Comparison of ENCODE assay signal across 28 cellular contexts in the genomic region with DNA sequence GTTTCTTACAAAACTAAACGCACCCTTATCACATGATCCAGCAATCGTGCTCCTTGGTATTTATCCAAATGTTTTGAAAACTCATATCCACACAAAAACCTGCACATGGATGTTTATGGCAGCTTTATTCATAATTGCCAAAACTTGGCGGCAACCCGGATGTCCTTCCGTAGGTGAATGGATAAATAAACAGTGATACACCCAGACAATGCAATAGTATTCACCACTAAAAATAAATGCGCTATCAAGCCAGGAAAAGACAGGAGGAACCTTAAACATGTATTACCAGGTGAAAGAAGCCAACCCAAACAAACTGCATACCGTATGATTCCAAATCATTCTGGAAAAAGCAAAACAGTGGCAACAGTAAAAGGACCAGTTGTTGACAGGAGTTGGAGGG. TPM values are rescaled to one million over a fixed set of nuclear protein-coding genes. Genes with fewer than 3 reads are reported as not detected.
DNase-seq lines count a peak whose midpoint lies in the region; ATAC-seq, FAIRE-seq and TF ChIP-seq lines count a peak whose summit lies in the region.
"Had no signal": no experiment of that assay in that cellular context is flagged by ENCODE, and none has a peak within 500 bp of the region (broad histone marks: within the 10 kb centered on the region; RNA-seq: fewer than 3 reads in every experiment).

No MANE protein-coding gene starts in this region.

- peaks cover 2 to 18% (median 5%) of the 10 kb centered on the region in 3 experiments for H3K36me3 ChIP-seq in naive thymus-derived CD4-positive, alpha-beta T cell (ENCODE audit: control insufficient read depth in 2 of 3, insufficient read depth in 3 of 3, low read length in 3 of 3)
- no peaks in the 10 kb centered on the region for H3K36me3 ChIP-seq in GM23338 (ENCODE audit: insufficient read depth)
- H3K36me3 ChIP-seq: breast epithelium, HAP-1, pancreas, right lobe of liver had no signal

- no peaks in the 10 kb centered on the region for H3K27me3 ChIP-seq in naive thymus-derived CD4-positive, alpha-beta T cell (ENCODE audit: control insufficient read depth in 2 of 2, insufficient read depth in 2 of 2, low read length in 2 of 2)
- H3K27me3 ChIP-seq in GM23338 (ENCODE audit: insufficient read depth): no peaks in the 10 kb centered on the region
- H3K27me3 ChIP-seq: BLaER1, breast epithelium, pancreas, right lobe of liver had no signal

- CTCF ChIA-PET in activated CD4-positive, alpha-beta T cell treated with anti-CD3 and anti-CD28 coated beads, Interleukin-2, amount 10 ng/mL, durations not matched to agents 7 days and 5 days (lab: Charles Lee): interaction anchor here (0.7 to 2.0 kb wide), 2 partner anchors 15 to 33 kb away, joined by 3 to 6 read pairs; no protein-coding TSS in a partner anchor
- CTCF ChIA-PET in naive thymus-derived CD4-positive, alpha-beta T cell (lab: Charles Lee): interaction anchor here (1.1 kb wide), 1 partner anchor 33 kb away, joined by 4 read pairs; no protein-coding TSS in a partner anchor

- no peak overlapping the region for H3K4me3 ChIP-seq in naive thymus-derived CD4-positive, alpha-beta T cell (ENCODE audit: low read length)
- H3K4me3 ChIP-seq in GM23338: no peak overlapping the region
- H3K4me3 ChIP-seq: BLaER1, breast epithelium, HAP-1, pancreas, right lobe of liver had no signal

- H3K4me2 ChIP-seq in GM23338: no peak overlapping the region
- H3K4me2 ChIP-seq: BLaER1 had no signal

- H3K27me3 Mint-ChIP-seq in activated CD4-positive, alpha-beta T cell treated with anti-CD3 and anti-CD28 coated beads, Interleukin-2, amount 10 ng/mL, durations not matched to agents 24 days and 14 days: no peaks in the 10 kb centered on the region
- no peaks in the 10 kb centered on the region for H3K27me3 Mint-ChIP-seq in activated CD4-positive, alpha-beta T cell treated with anti-CD3 and anti-CD28 coated beads, Interleukin-2, amount 10 ng/mL, durations not matched to agents 7 days and 5 days
- no peaks in the 10 kb centered on the region for H3K27me3 Mint-ChIP-seq in activated T-helper 1 cell treated with anti-CD3 and anti-CD28 coated beads, Interleukin-12 subunit alpha, Interleukin-12 subunit beta, Interleukin-2, Interleukin-4 antibody, amounts not matched to agents 30 ng/mL and 10 ng/mL and 1 ng/mL, durations not matched to agents 14 hours and 24 hours and 36 hours (ENCODE audit: insufficient read depth)
- H3K27me3 Mint-ChIP-seq in naive thymus-derived CD4-positive, alpha-beta T cell: no peaks in the 10 kb centered on the region
- peaks cover 20% of the 10 kb centered on the region for H3K27me3 Mint-ChIP-seq in GM23338 (ENCODE audit: insufficient read depth, low read depth, poor library complexity)
- H3K27me3 Mint-ChIP-seq: activated CD8-positive, alpha-beta memory T cell treated with anti-CD3 and anti-CD28 coated beads, Interleukin-2, amount 10 ng/mL, durations not matched to agents 7 days and 5 days had no signal

- H3K4me1 ChIP-seq in naive thymus-derived CD4-positive, alpha-beta T cell (ENCODE audit: control insufficient read depth in 2 of 2, insufficient read depth in 2 of 2, low read length in 2 of 2): peaks cover 16 to 50% of the 10 kb centered on the region in 2 donors
- peaks cover 16% of the 10 kb centered on the region for H3K4me1 ChIP-seq in GM23338 (ENCODE audit: insufficient read depth)
- H3K4me1 ChIP-seq: breast epithelium, HAP-1 had no signal

- no peak overlapping the region for H3K27ac ChIP-seq in naive thymus-derived CD4-positive, alpha-beta T cell (ENCODE audit: low read depth, low read length)
- H3K27ac ChIP-seq in GM23338 (ENCODE audit: low read depth): no peak overlapping the region
- H3K27ac ChIP-seq: BLaER1, pancreas, right lobe of liver had no signal

- peaks cover 3% of the 10 kb centered on the region; the same call in 1 of the 2 replicates for H3K79me2 ChIP-seq in GM23338 (replicated peaks; ENCODE audit: insufficient read depth)

- POLR2A ChIA-PET in activated CD4-positive, alpha-beta T cell treated with anti-CD3 and anti-CD28 coated beads, Interleukin-2, amount 10 ng/mL, durations not matched to agents 7 days and 5 days (lab: Charles Lee): no interaction called here
- POLR2A ChIA-PET in naive thymus-derived CD4-positive, alpha-beta T cell (lab: Charles Lee): interaction anchor here (0.6 to 34.3 kb wide), 5 partner anchors 11 to 137 kb away, joined by 3 to 851 read pairs (median 3); a partner anchor contains a TSS

- intact Hi-C loops in activated CD4-positive, alpha-beta T cell treated with anti-CD3 and anti-CD28 coated beads, Interleukin-2, amount 10 ng/mL, durations not matched to agents 24 days and 14 days (cut with micrococcal nuclease): no loop called here
- intact Hi-C loops in activated T-helper 1 cell treated with anti-CD3 and anti-CD28 coated beads, Interleukin-12 subunit alpha, Interleukin-12 subunit beta, Interleukin-2, Interleukin-4 antibody, amounts not matched to agents 30 ng/mL and 10 ng/mL and 1 ng/mL, durations not matched to agents 14 hours and 24 hours and 36 hours (cut with micrococcal nuclease): no loop called here
- intact Hi-C loops in naive thymus-derived CD4-positive, alpha-beta T cell (cut with micrococcal nuclease): no loop called here

- peaks cover 55% of the 10 kb centered on the region for H3K4me1 Mint-ChIP-seq in activated CD4-positive, alpha-beta T cell treated with anti-CD3 and anti-CD28 coated beads, Interleukin-2, amount 10 ng/mL, durations not matched to agents 24 days and 14 days
- peaks cover 64% of the 10 kb centered on the region for H3K4me1 Mint-ChIP-seq in activated CD4-positive, alpha-beta T cell treated with anti-CD3 and anti-CD28 coated beads, Interleukin-2, amount 10 ng/mL, durations not matched to agents 7 days and 5 days
- H3K4me1 Mint-ChIP-seq in activated T-helper 1 cell treated with anti-CD3 and anti-CD28 coated beads, Interleukin-12 subunit alpha, Interleukin-12 subunit beta, Interleukin-2, Interleukin-4 antibody, amounts not matched to agents 30 ng/mL and 10 ng/mL and 1 ng/mL, durations not matched to agents 14 hours and 24 hours and 36 hours (ENCODE audit: low read depth): peaks cover 67% of the 10 kb centered on the region
- H3K4me1 Mint-ChIP-seq in naive thymus-derived CD4-positive, alpha-beta T cell: peaks cover 45 to 87% (median 77%) of the 10 kb centered on the region in 7 donors
- H3K4me1 Mint-ChIP-seq in GM23338: peaks cover 24% of the 10 kb centered on the region

- H3K9me2 ChIP-seq in GM23338 (ENCODE audit: insufficient read depth): no peaks in the 10 kb centered on the region

- peaks cover 29% of the 10 kb centered on the region for H3K36me3 Mint-ChIP-seq in activated CD4-positive, alpha-beta T cell treated with anti-CD3 and anti-CD28 coated beads, Interleukin-2, amount 10 ng/mL, durations not matched to agents 24 days and 14 days (ENCODE audit: low read depth)
- peaks cover 34% of the 10 kb centered on the region for H3K36me3 Mint-ChIP-seq in activated CD4-positive, alpha-beta T cell treated with anti-CD3 and anti-CD28 coated beads, Interleukin-2, amount 10 ng/mL, durations not matched to agents 7 days and 5 days (ENCODE audit: low read depth)
- peaks cover 22% of the 10 kb centered on the region for H3K36me3 Mint-ChIP-seq in activated T-helper 1 cell treated with anti-CD3 and anti-CD28 coated beads, Interleukin-12 subunit alpha, Interleukin-12 subunit beta, Interleukin-2, Interleukin-4 antibody, amounts not matched to agents 30 ng/mL and 10 ng/mL and 1 ng/mL, durations not matched to agents 14 hours and 24 hours and 36 hours (ENCODE audit: low read depth)
- H3K36me3 Mint-ChIP-seq in naive thymus-derived CD4-positive, alpha-beta T cell: peaks cover 0 to 22% (median 0%) of the 10 kb centered on the region in 5 donors
- H3K36me3 Mint-ChIP-seq in GM23338 (ENCODE audit: low read depth): peaks cover 15% of the 10 kb centered on the region

- DNase-seq in activated CD4-positive, alpha-beta T cell treated with anti-CD3 and anti-CD28 coated beads, Interleukin-2, amount 10 ng/mL, durations not matched to agents 24 days and 14 days: no peak
- no peak for DNase-seq in activated CD4-positive, alpha-beta T cell treated with anti-CD3 and anti-CD28 coated beads, Interleukin-2, amount 10 ng/mL, durations not matched to agents 7 days and 5 days
- DNase-seq in DMS153 treated with DMSO at 0.1 percent for 48 hours (lab: John Stamatoyannopoulos, UW; ENCODE audit: unreplicated experiment) (peak; percentile 29), GM23338 (ENCODE audit: low spot score) (no peak), D341Med (ENCODE audit: low spot score) (no peak), frontal cortex (ENCODE audit: low spot score in 2 of 2) (no peak)
- no peak for DNase-seq in activated T-helper 1 cell treated with anti-CD3 and anti-CD28 coated beads, Interleukin-12 subunit alpha, Interleukin-12 subunit beta, Interleukin-2, Interleukin-4 antibody, amounts not matched to agents 30 ng/mL and 10 ng/mL and 1 ng/mL, durations not matched to agents 14 hours and 24 hours and 36 hours (ENCODE audit: low spot score)
- DNase-seq in naive thymus-derived CD4-positive, alpha-beta T cell: no peak
- DNase-seq: activated CD8-positive, alpha-beta memory T cell treated with anti-CD3 and anti-CD28 coated beads, Interleukin-2, amount 10 ng/mL, durations not matched to agents 7 days and 5 days; activated effector memory CD4-positive, alpha-beta T cell treated with Interleukin-2 at 50 U/mL for 16 hours; amniotic stem cell; DMS 273 treated with DMSO at 0.1 percent for 48 hours; head of caudate nucleus; MM.1S; NCI-H1417 treated with DMSO at 0.1 percent for 48 hours; NCI-H526; pancreas; right lobe of liver had no signal

- no peak overlapping the region for H2AFZ ChIP-seq in GM23338

- no peak for ATAC-seq in naive thymus-derived CD4-positive, alpha-beta T cell
- no peak for ATAC-seq in GM23338
- ATAC-seq: activated CD8-positive, alpha-beta memory T cell treated with anti-CD3 and anti-CD28 coated beads, Interleukin-2, amount 10 ng/mL, durations not matched to agents 7 days and 5 days; pancreas; right lobe of liver had no signal

- no peaks in the 10 kb centered on the region for H3K9me3 ChIP-seq in naive thymus-derived CD4-positive, alpha-beta T cell (ENCODE audit: control insufficient read depth in 2 of 3, low read length in 3 of 3)
- H3K9me3 ChIP-seq: breast epithelium, HAP-1, pancreas, right lobe of liver had no signal

- H3K27ac Mint-ChIP-seq in activated CD4-positive, alpha-beta T cell treated with anti-CD3 and anti-CD28 coated beads, Interleukin-2, amount 10 ng/mL, durations not matched to agents 24 days and 14 days: peak overlapping the region; percentile 73
- H3K27ac Mint-ChIP-seq in activated CD4-positive, alpha-beta T cell treated with anti-CD3 and anti-CD28 coated beads, Interleukin-2, amount 10 ng/mL, durations not matched to agents 7 days and 5 days: no peak overlapping the region
- peak overlapping the region; percentile 89 for H3K27ac Mint-ChIP-seq in activated T-helper 1 cell treated with anti-CD3 and anti-CD28 coated beads, Interleukin-12 subunit alpha, Interleukin-12 subunit beta, Interleukin-2, Interleukin-4 antibody, amounts not matched to agents 30 ng/mL and 10 ng/mL and 1 ng/mL, durations not matched to agents 14 hours and 24 hours and 36 hours
- peak overlapping the region in 8 of 9 donors; percentile 15 to 95 (median 70) for H3K27ac Mint-ChIP-seq in naive thymus-derived CD4-positive, alpha-beta T cell
- H3K27ac Mint-ChIP-seq in GM23338: no peak overlapping the region
- H3K27ac Mint-ChIP-seq: nephron had no signal

- peaks cover 10% of the 10 kb centered on the region; the same call in 1 of the 2 replicates for H3F3A ChIP-seq in GM23338 (replicated peaks; ENCODE audit: low read depth)

- no peak for FAIRE-seq in frontal cortex (lab: Jason Lieb, UNC)
- FAIRE-seq: colon, G401.6, pancreas had no signal

- H4K20me1 ChIP-seq in GM23338 (replicated peaks; ENCODE audit: insufficient read depth): no peaks in the 10 kb centered on the region

- no peaks in the 10 kb centered on the region for H3K9me3 Mint-ChIP-seq in activated CD4-positive, alpha-beta T cell treated with anti-CD3 and anti-CD28 coated beads, Interleukin-2, amount 10 ng/mL, durations not matched to agents 24 days and 14 days
- H3K9me3 Mint-ChIP-seq in activated CD4-positive, alpha-beta T cell treated with anti-CD3 and anti-CD28 coated beads, Interleukin-2, amount 10 ng/mL, durations not matched to agents 7 days and 5 days: no peaks in the 10 kb centered on the region
- no peaks in the 10 kb centered on the region for H3K9me3 Mint-ChIP-seq in activated T-helper 1 cell treated with anti-CD3 and anti-CD28 coated beads, Interleukin-12 subunit alpha, Interleukin-12 subunit beta, Interleukin-2, Interleukin-4 antibody, amounts not matched to agents 30 ng/mL and 10 ng/mL and 1 ng/mL, durations not matched to agents 14 hours and 24 hours and 36 hours
- H3K9me3 Mint-ChIP-seq in naive thymus-derived CD4-positive, alpha-beta T cell: no peaks in the 10 kb centered on the region
- no peaks in the 10 kb centered on the region; the same call in 2 of the 3 replicates for H3K9me3 Mint-ChIP-seq in GM23338
- H3K9me3 Mint-ChIP-seq: nephron had no signal

- H3K4me3 Mint-ChIP-seq in activated CD4-positive, alpha-beta T cell treated with anti-CD3 and anti-CD28 coated beads, Interleukin-2, amount 10 ng/mL, durations not matched to agents 24 days and 14 days: no peak overlapping the region
- H3K4me3 Mint-ChIP-seq in activated CD4-positive, alpha-beta T cell treated with anti-CD3 and anti-CD28 coated beads, Interleukin-2, amount 10 ng/mL, durations not matched to agents 7 days and 5 days: no peak overlapping the region
- H3K4me3 Mint-ChIP-seq in activated T-helper 1 cell treated with anti-CD3 and anti-CD28 coated beads, Interleukin-12 subunit alpha, Interleukin-12 subunit beta, Interleukin-2, Interleukin-4 antibody, amounts not matched to agents 30 ng/mL and 10 ng/mL and 1 ng/mL, durations not matched to agents 14 hours and 24 hours and 36 hours: no peak overlapping the region
- peak overlapping the region in 3 of 10 donors; percentile 5 to 93 (median 33) for H3K4me3 Mint-ChIP-seq in naive thymus-derived CD4-positive, alpha-beta T cell
- H3K4me3 Mint-ChIP-seq in GM23338: no peak overlapping the region
- H3K4me3 Mint-ChIP-seq: activated CD8-positive, alpha-beta memory T cell treated with anti-CD3 and anti-CD28 coated beads, Interleukin-2, amount 10 ng/mL, durations not matched to agents 7 days and 5 days; nephron had no signal

- TF ChIP-seq CTCF in GM23338 (conservative IDR thresholded peaks at IDR 0.05; ENCODE audit: low read depth in 2 of 2): no peak

RNA-seq across cellular contexts. Expression of a gene that starts 10.0 kb away (rescaled TPM):
- total RNA-seq in activated CD4-positive, alpha-beta T cell treated with anti-CD3 and anti-CD28 coated beads, Interleukin-2, amount 10 ng/mL, durations not matched to agents 24 days and 14 days: 0.28 and 0.40 TPM in 2 replicates
- under 1 TPM; 0.27 to 0.67 TPM for total RNA-seq in activated CD4-positive, alpha-beta T cell treated with anti-CD3 and anti-CD28 coated beads, Interleukin-2, amount 10 ng/mL, durations not matched to agents 7 days and 5 days
- total RNA-seq in activated T-helper 1 cell treated with anti-CD3 and anti-CD28 coated beads, Interleukin-12 subunit alpha, Interleukin-12 subunit beta, Interleukin-2, Interleukin-4 antibody, amounts not matched to agents 30 ng/mL and 10 ng/mL and 1 ng/mL, durations not matched to agents 14 hours and 24 hours and 36 hours: 0.44 and 0.56 TPM in 2 replicates
- 1 to 10 TPM in 1 of 5 experiments, under 1 TPM in 3, not detected in 1; 0.12 to 1.1 (median 0.58) TPM for total RNA-seq in naive thymus-derived CD4-positive, alpha-beta T cell
- under 1 TPM; 0.31 to 0.59 TPM for polyA plus RNA-seq in naive thymus-derived CD4-positive, alpha-beta T cell
- not detected in 2 replicates for total RNA-seq in GM23338 (2014; rRNA removed; shearing (Covaris generic))
- 0.23 TPM in 1 of 2 replicates, not detected in the other for polyA plus RNA-seq in GM23338 (2016; fragmentation: Nextera tagmentation; extraction: Ambion mirVana)
- total RNA-seq in frontal cortex: not detected
- total RNA-seq: A673, mesenteric fat pad, right lobe of liver, subcutaneous adipose tissue, urinary bladder had no signal
- polyA plus RNA-seq: urinary bladder had no signal

RNA-seq across cellular contexts. Expression of a gene that starts 30.2 kb away (rescaled TPM):
- 325 and 329 TPM in 2 replicates for total RNA-seq in activated CD4-positive, alpha-beta T cell treated with anti-CD3 and anti-CD28 coated beads, Interleukin-2, amount 10 ng/mL, durations not matched to agents 24 days and 14 days
- 100 to 1,000 TPM; 391 to 410 TPM for total RNA-seq in activated CD4-positive, alpha-beta T cell treated with anti-CD3 and anti-CD28 coated beads, Interleukin-2, amount 10 ng/mL, durations not matched to agents 7 days and 5 days
- total RNA-seq in activated T-helper 1 cell treated with anti-CD3 and anti-CD28 coated beads, Interleukin-12 subunit alpha, Interleukin-12 subunit beta, Interleukin-2, Interleukin-4 antibody, amounts not matched to agents 30 ng/mL and 10 ng/mL and 1 ng/mL, durations not matched to agents 14 hours and 24 hours and 36 hours: 363 and 374 TPM in 2 replicates
- 100 to 1,000 TPM; 324 to 595 (median 396) TPM for total RNA-seq in naive thymus-derived CD4-positive, alpha-beta T cell
- polyA plus RNA-seq in naive thymus-derived CD4-positive, alpha-beta T cell: 10 to 100 TPM; 19.0 to 36.4 TPM
- 9.3 and 23.1 TPM in 2 replicates for total RNA-seq in GM23338 (2014; rRNA removed; shearing (Covaris generic))
- 5.6 and 6.6 TPM in 2 replicates for polyA plus RNA-seq in GM23338 (2016; fragmentation: Nextera tagmentation; extraction: Ambion mirVana)
- 4.1 TPM for total RNA-seq in frontal cortex

Comparison
In these comparisons a context has a peak if more than half of its experiments do, and no peak if none do; other contexts are left out.
1. H3K27ac Mint-ChIP-seq: peak in activated CD4-positive, alpha-beta T cell treated with anti-CD3 and anti-CD28 coated beads, Interleukin-2, amount 10 ng/mL, durations not matched to agents 24 days and 14 days (single experiment), activated T-helper 1 cell treated with anti-CD3 and anti-CD28 coated beads, Interleukin-12 subunit alpha, Interleukin-12 subunit beta, Interleukin-2, Interleukin-4 antibody, amounts not matched to agents 30 ng/mL and 10 ng/mL and 1 ng/mL, durations not matched to agents 14 hours and 24 hours and 36 hours (single experiment) and naive thymus-derived CD4-positive, alpha-beta T cell (8 of 9); none in activated CD4-positive, alpha-beta T cell treated with anti-CD3 and anti-CD28 coated beads, Interleukin-2, amount 10 ng/mL, durations not matched to agents 7 days and 5 days (single experiment) and GM23338 (single experiment).
2. RNA of a gene that starts 30.2 kb away (total RNA-seq): 391 to 410 TPM in activated CD4-positive, alpha-beta T cell treated with anti-CD3 and anti-CD28 coated beads, Interleukin-2, amount 10 ng/mL, durations not matched to agents 7 days and 5 days, 324 to 595 TPM in naive thymus-derived CD4-positive, alpha-beta T cell, 363 to 374 TPM in activated T-helper 1 cell treated with anti-CD3 and anti-CD28 coated beads, Interleukin-12 subunit alpha, Interleukin-12 subunit beta, Interleukin-2, Interleukin-4 antibody, amounts not matched to agents 30 ng/mL and 10 ng/mL and 1 ng/mL, durations not matched to agents 14 hours and 24 hours and 36 hours and 325 to 329 TPM in activated CD4-positive, alpha-beta T cell treated with anti-CD3 and anti-CD28 coated beads, Interleukin-2, amount 10 ng/mL, durations not matched to agents 24 days and 14 days; 9.3 to 23.1 TPM in GM23338 and 4.1 TPM in frontal cortex (single experiment); every median in the first group is over 10 times any median in the second.